8 cellular contexts compared by ENCODE assay signal in the genomic region with DNA sequence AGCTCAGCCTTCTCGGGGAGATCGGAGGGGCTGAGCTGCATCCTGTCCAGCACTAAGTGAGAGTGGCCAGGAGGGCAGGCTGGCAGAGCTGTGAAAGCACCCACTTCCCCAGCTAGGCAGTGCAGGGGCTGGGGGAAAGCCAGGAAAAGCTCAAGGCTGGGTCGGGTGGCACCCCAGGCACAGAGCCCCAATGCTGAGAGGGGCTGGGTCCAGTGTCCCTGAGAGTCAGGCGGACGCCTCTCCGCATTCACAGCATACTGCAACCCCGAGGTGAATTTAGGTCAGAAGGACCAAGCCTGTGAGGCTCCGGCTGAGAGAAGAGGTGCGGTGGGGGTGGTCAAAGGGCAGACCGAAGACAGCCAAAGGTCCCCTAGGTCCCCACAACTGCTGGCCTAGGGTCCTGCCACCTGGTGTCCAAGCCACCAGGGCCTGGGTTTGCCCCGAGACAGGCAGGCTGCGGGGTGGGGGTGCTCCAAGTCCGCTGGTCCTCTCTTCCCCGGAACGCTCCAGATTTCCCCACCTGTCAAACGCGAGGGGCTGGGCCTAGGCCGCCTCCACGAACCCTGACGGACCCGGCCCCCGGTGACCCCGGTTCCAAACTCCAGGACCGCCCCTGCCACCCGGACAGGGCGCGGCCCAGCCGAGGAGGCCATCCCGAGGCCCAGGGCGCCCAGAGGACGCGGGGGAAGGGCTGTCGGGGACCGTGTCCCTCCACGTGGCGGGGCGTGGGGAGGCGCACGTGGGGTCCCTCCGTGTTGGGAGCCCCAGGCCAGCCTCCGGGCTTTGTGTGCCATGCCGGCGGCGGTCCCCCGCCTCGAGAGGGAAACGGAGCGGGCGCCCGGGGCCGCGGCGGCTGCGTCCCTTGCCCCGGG. TPM values are rescaled to one million over a fixed set of nuclear protein-coding genes. Genes with fewer than 3 reads are reported as not detected.
DNase-seq lines count a peak whose midpoint lies in the region; ATAC-seq and TF ChIP-seq lines count a peak whose summit lies in the region.

No MANE protein-coding gene starts in this region.

- TF ChIP-seq EP300 in stomach (IDR thresholded peaks at IDR 0.05), result no peak

- H3K27me3 Mint-ChIP-seq in chondrocyte (ENCODE audit: low read depth), result no peaks in the 10 kb centered on the region

- H3K27me3 ChIP-seq in lung (ENCODE audit: control insufficient read depth, insufficient read depth) (no peaks in the 10 kb centered on the region), stomach (no peaks in the 10 kb centered on the region)

- H3K4me1 Mint-ChIP-seq in chondrocyte (ENCODE audit: low read depth), result peaks cover 19% of the 10 kb centered on the region

- H3K4me3 ChIP-seq in SK-N-MC (peak overlapping the region; percentile 76), lung (peak overlapping the region; percentile 78), stomach (peak overlapping the region; percentile 97 to 100 (median 98))

- H3K36me3 ChIP-seq in SK-N-MC (ENCODE audit: insufficient read depth, low read length), result peaks cover 9% of the 10 kb centered on the region; the same call in 1 of the 2 replicates
- peaks cover 0 to 2% of the 10 kb centered on the region in 2 donors for H3K36me3 ChIP-seq in lung (ENCODE audit: control insufficient read depth in 2 of 2, insufficient read depth in 2 of 2, low read length in 2 of 2)
- peaks cover 0 to 20% (median 11%) of the 10 kb centered on the region in 4 donors for H3K36me3 ChIP-seq in stomach

- H3K9ac ChIP-seq in SK-N-MC (ENCODE audit: insufficient read length), result peak overlapping the region; percentile 93

- intact Hi-C loops in stomach (cut with DNase I; ENCODE audit: low total_unique reads), result no loop called here

- DNase-seq in AG08395 (ENCODE audit: low spot score) (peak; percentile 20), SK-N-MC (ENCODE audit: low read depth, low spot score) (no peak), chondrocyte (ENCODE audit: low spot score) (no peak), lung (ENCODE audit: low spot score) (peak; percentile 42), stomach (no peak)

- H3K27ac Mint-ChIP-seq in chondrocyte (ENCODE audit: unreplicated experiment), result peak overlapping the region; percentile 61

- peak overlapping the region; percentile 86 for H3K4me3 Mint-ChIP-seq in chondrocyte (ENCODE audit: unreplicated experiment)

- no peaks in the 10 kb centered on the region for H3K9me3 Mint-ChIP-seq in chondrocyte (ENCODE audit: low read depth)

- ATAC-seq in GM18868 (IDR thresholded peaks at IDR 0.05; ENCODE audit: unreplicated experiment) (peak; percentile 22), HG03095 (IDR thresholded peaks at IDR 0.05; ENCODE audit: unreplicated experiment) (peak; percentile 16), lung (ENCODE audit: insufficient read depth, low FRiP score) (peak; percentile 10), GM19328 (IDR thresholded peaks at IDR 0.05; ENCODE audit: unreplicated experiment) (no peak)

- H3K9me3 ChIP-seq in SK-N-MC (ENCODE audit: low read depth, low read length) (no peaks in the 10 kb centered on the region), lung (ENCODE audit: control insufficient read depth in 2 of 2, insufficient read depth in 1 of 2, low read length in 1 of 2) (no peaks in the 10 kb centered on the region), stomach (no peaks in the 10 kb centered on the region)

- TF ChIP-seq CTCF in chondrocyte (IDR thresholded peaks at IDR 0.05) (no peak), lung (IDR thresholded peaks at IDR 0.05; ENCODE audit: control extremely low read depth, extremely low read depth) (no peak), stomach (IDR thresholded peaks at IDR 0.05) (peak in 1 of 7 experiments; percentile 1)

- 1% methylated on average over 35 to 55 of the region's 55 CpGs for WGBS in lung, 2 donors
- 0 to 1% (median 1%) methylated on average over 19 to 55 of the region's 55 CpGs for WGBS in stomach, 5 donors

- H3K27ac ChIP-seq in SK-N-MC (no peak overlapping the region), lung (ENCODE audit: low read depth in 1 of 2, low read length in 1 of 2) (peak overlapping the region; percentile 75 to 77), stomach (peak overlapping the region; percentile 86 to 96 (median 92))

- peaks cover 0 to 6% of the 10 kb centered on the region in 2 donors for H3K4me1 ChIP-seq in lung (ENCODE audit: control insufficient read depth in 2 of 2, insufficient read depth in 2 of 2, low read length in 2 of 2)
- H3K4me1 ChIP-seq in stomach, result peaks cover 14 to 57% (median 39%) of the 10 kb centered on the region in 4 donors

- no peak for TF ChIP-seq POLR2A in stomach (IDR thresholded peaks at IDR 0.05)

- peaks cover 4% of the 10 kb centered on the region for H3K36me3 Mint-ChIP-seq in chondrocyte (ENCODE audit: low read depth)

RNA-seq across cellular contexts. Expression of gene CAMKK2, which starts 0.5 kb away (rescaled TPM):
- total RNA-seq in chondrocyte (33.7 to 42.7 TPM (median 36.0 TPM) in 3 replicates), lung (10 to 100 TPM; 26.3 to 45.8 TPM), stomach (10 to 100 TPM; 16.3 to 46.4 (median 35.3) TPM)
- polyA plus RNA-seq in lung (10 to 100 TPM; 12.0 to 46.3 TPM), stomach (10 to 100 TPM; 14.9 to 22.4 (median 15.4) TPM)

RNA-seq across cellular contexts. Expression of gene ANAPC5, which starts 56.2 kb away (rescaled TPM):
- total RNA-seq in chondrocyte (106 to 178 TPM (median 111 TPM) in 3 replicates), lung (100 to 1,000 TPM in 1 of 2 donors, 10 to 100 TPM in 1; 95.5 to 164 TPM), stomach (100 to 1,000 TPM in 4 of 5 donors, 10 to 100 TPM in 1; 95.7 to 228 (median 157) TPM)
- polyA plus RNA-seq in lung (10 to 100 TPM; 80.9 to 83.1 TPM), stomach (100 to 1,000 TPM in 2 of 3 donors, 10 to 100 TPM in 1; 81.2 to 108 (median 106) TPM)

Comparison
In these comparisons a context has a peak if more than half of its experiments do, and no peak if none do; other contexts are left out.
1. DNase-seq: peak in AG08395 (single experiment) and lung (single experiment); none in SK-N-MC (single experiment), chondrocyte (single experiment) and stomach (single experiment).
2. Peak in every context shown above with its lines, with median percentiles within 50 percentile points of each other: H3K4me3 ChIP-seq.